Comparison of ENCODE assay signal across 20 cellular contexts in genomic region chr5:109326864-109327263, GRCh38.
"Had no signal": no experiment of that assay in that cellular context is flagged by ENCODE, and none has a peak within 500 bp of the region (broad histone marks: within the 10 kb centered on the region; RNA-seq: fewer than 3 reads in every experiment).

No MANE protein-coding gene starts in this region.

- DNase-seq: activated CD4-positive, alpha-beta T cell treated with anti-CD3 and anti-CD28 coated beads for 4 hours; activated CD8-positive, alpha-beta T cell treated with anti-CD3 and anti-CD28 coated beads for 36 hours; activated effector memory CD4-positive, alpha-beta T cell treated with Interleukin-2 at 50 U/mL for 16 hours; activated naive CD4-positive, alpha-beta T cell treated with anti-CD3 and anti-CD28 coated beads, Interleukin-2, amount 50 U/mL, for 16 hours; activated T-cell treated with anti-CD3 and anti-CD28 coated beads, Interleukin-2, amount 50 U/mL, for 4 hours; amniotic stem cell; effector memory CD4-positive, alpha-beta T cell; hippocampal formation; left ventricle myocardium superior; occipital lobe; right lobe of liver; spleen; stimulated activated naive CD8-positive, alpha-beta T cell treated with anti-CD3 and anti-CD28 coated beads, Interleukin-15, amount 100 ng/mL, for 72 hours; transverse colon had no signal

- H3K4me1 Mint-ChIP-seq: central memory CD8-positive, alpha-beta T cell; stimulated activated naive CD8-positive, alpha-beta T cell treated with anti-CD3 and anti-CD28 coated beads, Interleukin-15, amount 100 ng/mL, for 72 hours had no signal

- H3K4me3 ChIP-seq: right lobe of liver, spleen, transverse colon had no signal

- H3K9me3 ChIP-seq: right lobe of liver, spleen, transverse colon had no signal

- H3K27ac Mint-ChIP-seq: activated CD8-positive, alpha-beta T cell treated with anti-CD3 and anti-CD28 coated beads for 36 hours; brain; progenitor cell of endocrine pancreas; stimulated activated naive CD8-positive, alpha-beta T cell treated with anti-CD3 and anti-CD28 coated beads, Interleukin-15, amount 100 ng/mL, for 72 hours; T-helper 1 cell treated with Interleukin-12 subunit alpha and Interleukin-12 subunit beta and Interleukin-4 antibody, amounts not matched to agents 30 μg/mL and 1 μg/mL, for 36 hours had no signal

- H3K36me3 ChIP-seq: right lobe of liver had no signal

- H3K27me3 Mint-ChIP-seq: activated CD8-positive, alpha-beta T cell treated with anti-CD3 and anti-CD28 coated beads for 36 hours; brain; central memory CD8-positive, alpha-beta T cell; progenitor cell of endocrine pancreas; stimulated activated naive CD8-positive, alpha-beta T cell treated with anti-CD3 and anti-CD28 coated beads, Interleukin-15, amount 100 ng/mL, for 72 hours had no signal

- H3K27ac ChIP-seq: epithelial cell of prostate, right lobe of liver had no signal

- H3K9me3 Mint-ChIP-seq: activated CD8-positive, alpha-beta T cell treated with anti-CD3 and anti-CD28 coated beads for 36 hours; activated T-cell treated with anti-CD3 and anti-CD28 coated beads, Interleukin-2, amount 50 U/mL, for 4 hours; brain; central memory CD8-positive, alpha-beta T cell; nephron; stimulated activated naive CD8-positive, alpha-beta T cell treated with anti-CD3 and anti-CD28 coated beads, Interleukin-15, amount 100 ng/mL, for 72 hours; T-helper 1 cell treated with Interleukin-12 subunit alpha and Interleukin-12 subunit beta and Interleukin-4 antibody, amounts not matched to agents 30 μg/mL and 1 μg/mL, for 36 hours had no signal

- H3K4me3 Mint-ChIP-seq: activated CD8-positive, alpha-beta T cell treated with anti-CD3 and anti-CD28 coated beads for 36 hours; activated T-cell treated with anti-CD3 and anti-CD28 coated beads, Interleukin-2, amount 50 U/mL, for 4 hours; brain; central memory CD8-positive, alpha-beta T cell; nephron; stimulated activated naive CD8-positive, alpha-beta T cell treated with anti-CD3 and anti-CD28 coated beads, Interleukin-15, amount 100 ng/mL, for 72 hours; T-helper 1 cell treated with Interleukin-12 subunit alpha and Interleukin-12 subunit beta and Interleukin-4 antibody, amounts not matched to agents 30 μg/mL and 1 μg/mL, for 36 hours had no signal

- ATAC-seq: activated CD8-positive, alpha-beta T cell treated with anti-CD3 and anti-CD28 coated beads for 36 hours; activated T-cell treated with anti-CD3 and anti-CD28 coated beads, Interleukin-2, amount 50 U/mL, for 4 hours; left ventricle myocardium superior; stimulated activated naive CD8-positive, alpha-beta T cell treated with anti-CD3 and anti-CD28 coated beads, Interleukin-15, amount 100 ng/mL, for 72 hours had no signal

- H3K27me3 ChIP-seq: right lobe of liver, spleen, transverse colon had no signal
